18 cellular contexts compared by ENCODE assay signal in the genomic region with DNA sequence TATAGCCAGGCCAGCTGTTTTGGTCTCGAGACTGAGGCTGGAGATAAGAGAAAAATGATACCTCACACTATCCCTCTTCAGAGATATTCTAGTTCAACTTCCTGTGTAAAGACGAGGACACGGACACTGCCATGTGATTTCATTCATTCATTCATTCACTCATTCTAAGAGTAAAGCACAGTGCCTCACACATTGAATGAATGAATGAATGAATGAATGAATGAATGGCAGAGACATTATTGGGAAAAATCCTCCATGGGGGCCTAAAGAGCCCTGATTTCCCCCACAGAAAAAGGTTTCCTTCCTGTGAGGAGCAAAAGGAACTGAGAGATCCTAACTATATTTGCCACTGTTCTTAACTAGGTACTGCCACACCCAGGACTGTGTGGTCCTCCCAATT.
"Had no signal": no experiment of that assay in that cellular context is flagged by ENCODE, and none has a peak within 500 bp of the region (broad histone marks: within the 10 kb centered on the region; RNA-seq: fewer than 3 reads in every experiment).

No MANE protein-coding gene starts in this region.

- ATAC-seq: activated CD8-positive, alpha-beta memory T cell treated with anti-CD3 and anti-CD28 coated beads, Interleukin-2, amount 10 ng/mL, durations not matched to agents 7 days and 5 days; foreskin keratinocyte; mucosa of descending colon; naive thymus-derived CD8-positive, alpha-beta T cell; stimulated activated naive B cell treated with anti-CD40 and anti-IgM and Interleukin-4, amounts not matched to agents 10 μg/mL and 1 μg/mL and 100 μg/mL, for 72 hours had no signal

- H3K4me1 ChIP-seq: foreskin keratinocyte, thyroid gland had no signal

- H3K27me3 Mint-ChIP-seq: activated CD4-positive, alpha-beta memory T cell treated with anti-CD3 and anti-CD28 coated beads for 36 hours; activated CD8-positive, alpha-beta memory T cell treated with anti-CD3 and anti-CD28 coated beads, Interleukin-2, amount 10 ng/mL, durations not matched to agents 7 days and 5 days; activated naive CD8-positive, alpha-beta T cell treated with anti-CD3 and anti-CD28 coated beads, Interleukin-2, amount 10 ng/mL, durations not matched to agents 7 days and 5 days; naive thymus-derived CD8-positive, alpha-beta T cell had no signal

- H3K36me3 ChIP-seq: left ventricle myocardium inferior, thyroid gland had no signal

- H3K4me3 Mint-ChIP-seq: activated CD4-positive, alpha-beta memory T cell treated with anti-CD3 and anti-CD28 coated beads for 36 hours; activated CD8-positive, alpha-beta memory T cell treated with anti-CD3 and anti-CD28 coated beads, Interleukin-2, amount 10 ng/mL, durations not matched to agents 7 days and 5 days; activated naive CD8-positive, alpha-beta T cell treated with anti-CD3 and anti-CD28 coated beads, Interleukin-2, amount 10 ng/mL, durations not matched to agents 7 days and 5 days; activated T-cell treated with anti-CD3 and anti-CD28 coated beads, Interleukin-2, amount 50 U/mL, for 24 hours; naive thymus-derived CD8-positive, alpha-beta T cell; stimulated activated naive B cell treated with anti-CD40 and anti-IgM and Interleukin-4, amounts not matched to agents 10 μg/mL and 1 μg/mL and 100 μg/mL, for 72 hours had no signal

- DNase-seq: activated CD4-positive, alpha-beta memory T cell treated with anti-CD3 and anti-CD28 coated beads for 36 hours; activated CD8-positive, alpha-beta memory T cell treated with anti-CD3 and anti-CD28 coated beads, Interleukin-2, amount 10 ng/mL, durations not matched to agents 7 days and 5 days; activated naive CD8-positive, alpha-beta T cell treated with anti-CD3 and anti-CD28 coated beads, Interleukin-2, amount 10 ng/mL, durations not matched to agents 7 days and 5 days; activated T-cell treated with anti-CD3 and anti-CD28 coated beads, Interleukin-2, amount 50 U/mL, for 24 hours; effector CD8-positive, alpha-beta T cell; foreskin keratinocyte; glutamatergic neuron; hypothalamus; mucosa of descending colon; naive thymus-derived CD8-positive, alpha-beta T cell; posterior cingulate gyrus; stimulated activated CD4-positive, alpha-beta T cell treated with anti-CD3 and anti-CD28 coated beads, Interleukin-15, amount 100 ng/mL, for 24 hours; stimulated activated CD4-positive, alpha-beta T cell treated with anti-CD3 and anti-CD28 coated beads, Interleukin-4, amount 100 ng/mL, for 1 hour; stimulated activated naive B cell treated with anti-CD40 and anti-IgM and Interleukin-4, amounts not matched to agents 10 μg/mL and 1 μg/mL and 100 μg/mL, for 72 hours; T-helper 9 cell had no signal

- H3K4me3 ChIP-seq: left ventricle myocardium inferior, mucosa of descending colon, thyroid gland had no signal

- H3K9me3 Mint-ChIP-seq: activated CD4-positive, alpha-beta memory T cell treated with anti-CD3 and anti-CD28 coated beads for 36 hours; activated naive CD8-positive, alpha-beta T cell treated with anti-CD3 and anti-CD28 coated beads, Interleukin-2, amount 10 ng/mL, durations not matched to agents 7 days and 5 days; activated T-cell treated with anti-CD3 and anti-CD28 coated beads, Interleukin-2, amount 50 U/mL, for 24 hours; naive thymus-derived CD8-positive, alpha-beta T cell; stimulated activated naive B cell treated with anti-CD40 and anti-IgM and Interleukin-4, amounts not matched to agents 10 μg/mL and 1 μg/mL and 100 μg/mL, for 72 hours had no signal

- H3K27ac Mint-ChIP-seq: activated CD4-positive, alpha-beta memory T cell treated with anti-CD3 and anti-CD28 coated beads for 36 hours; activated CD8-positive, alpha-beta memory T cell treated with anti-CD3 and anti-CD28 coated beads, Interleukin-2, amount 10 ng/mL, durations not matched to agents 7 days and 5 days; activated naive CD8-positive, alpha-beta T cell treated with anti-CD3 and anti-CD28 coated beads, Interleukin-2, amount 10 ng/mL, durations not matched to agents 7 days and 5 days; activated T-cell treated with anti-CD3 and anti-CD28 coated beads, Interleukin-2, amount 50 U/mL, for 24 hours; stimulated activated naive B cell treated with anti-CD40 and anti-IgM and Interleukin-4, amounts not matched to agents 10 μg/mL and 1 μg/mL and 100 μg/mL, for 72 hours had no signal

- H3K27me3 ChIP-seq: foreskin keratinocyte, thyroid gland had no signal

- H3K9me3 ChIP-seq: left ventricle myocardium inferior, mucosa of descending colon, thyroid gland had no signal

- H3K27ac ChIP-seq: foreskin keratinocyte, left ventricle myocardium inferior, thyroid gland, VCaP had no signal
